ENCODE assay signal across 1 cellular context in genomic region chr15:80706161-80706560, GRCh38.
TF ChIP-seq lines count a peak whose summit lies in the region.

No MANE protein-coding gene starts in this region.

TF ChIP-seq in GM23338, 12 proteins besides CTCF, POLR2A, EP300 and RAD21 (continued from another document):
- no peak for TF ChIP-seq ZNF462 (CRISPR knock-in tag; IDR thresholded peaks at IDR 0.05)
